ENCODE assay signal across 2 cellular contexts in genomic region chr9:122457787-122458186, GRCh38.
TF ChIP-seq lines count a peak whose summit lies in the region.

No MANE protein-coding gene starts in this region.

TF ChIP-seq in HepG2, 621 proteins besides CTCF, POLR2A, EP300 and RAD21:
- no peak for TF ChIP-seq ZNF543 (CRISPR knock-in tag; IDR thresholded peaks at IDR 0.05)
- peak; percentile 36; the same call in 1 of the 2 replicates for TF ChIP-seq MAFF (IDR thresholded peaks at IDR 0.05; ENCODE audit: low read depth, low read length)
- no peak for TF ChIP-seq ZNF75D (CRISPR knock-in tag; IDR thresholded peaks at IDR 0.05; ENCODE audit: borderline replicate concordance)
- TF ChIP-seq ZKSCAN1 (IDR thresholded peaks at IDR 0.05; ENCODE audit: low read length), result no peak
- TF ChIP-seq HES4 (CRISPR knock-in tag; IDR thresholded peaks at IDR 0.05; ENCODE audit: borderline replicate concordance), result no peak
- TF ChIP-seq SRF (IDR thresholded peaks at IDR 0.05; ENCODE audit: low read depth, low read length), result no peak
- no peak for TF ChIP-seq ZMYM4 (CRISPR knock-in tag; IDR thresholded peaks at IDR 0.05)
- TF ChIP-seq MAFK (conservative IDR thresholded peaks at IDR 0.05 in 1 of 2, IDR thresholded peaks at IDR 0.05 in 1 of 2; ENCODE audit: low read length in 2 of 2), result peak in 1 of 2 experiments; percentile 29; a peak in 2 of 4 replicates
- TF ChIP-seq MLX (CRISPR knock-in tag; IDR thresholded peaks at IDR 0.05), result no peak
- no peak for TF ChIP-seq JUNB (CRISPR knock-in tag; IDR thresholded peaks at IDR 0.05; ENCODE audit: borderline replicate concordance)
- no peak for TF ChIP-seq NFKB2 (CRISPR knock-in tag; IDR thresholded peaks at IDR 0.05; ENCODE audit: borderline replicate concordance)

TF ChIP-seq in K562, 482 proteins besides CTCF, POLR2A, EP300 and RAD21:
- TF ChIP-seq ZNF3 (CRISPR knock-in tag; IDR thresholded peaks at IDR 0.05), result no peak
- TF ChIP-seq MEF2A (IDR thresholded peaks at IDR 0.05; ENCODE audit: control insufficient read depth, low read depth, low read length), result no peak
- TF ChIP-seq ZNF316 (IDR thresholded peaks at IDR 0.05), result peak; percentile 84
- TF ChIP-seq C11orf30 (IDR thresholded peaks at IDR 0.05; ENCODE audit: low read depth), result peak; percentile 57
